In the genomic region with DNA sequence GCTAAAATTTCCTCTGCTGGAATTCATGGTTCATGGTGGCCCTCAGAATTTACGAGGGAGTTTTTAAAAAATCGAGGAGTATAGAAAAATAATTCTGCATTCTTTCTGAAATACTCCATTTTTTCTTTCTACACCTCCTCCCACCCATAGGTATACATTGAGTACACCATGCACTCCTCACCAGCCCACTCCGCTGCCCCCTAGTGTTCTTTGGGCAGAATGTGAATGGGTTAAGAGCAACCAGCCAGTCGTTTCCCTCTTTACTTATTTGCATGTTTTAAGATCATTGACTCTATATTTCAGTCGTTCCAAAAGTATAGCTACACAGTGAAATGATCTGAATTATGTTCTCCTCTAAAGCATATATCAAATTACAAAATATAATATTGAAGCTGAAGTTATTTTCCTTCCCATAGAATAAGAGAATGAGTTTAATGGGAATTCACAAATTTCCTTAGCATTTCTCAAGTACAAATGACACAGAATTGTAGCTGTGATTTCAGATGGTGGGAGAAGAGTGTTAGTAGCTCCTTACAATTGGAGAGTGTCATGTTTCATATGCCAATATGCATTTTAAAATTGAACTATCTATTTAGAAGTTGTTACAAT, we compare ENCODE assay signal across 8 cellular contexts.
DNase-seq lines count a peak whose midpoint lies in the region; ATAC-seq and TF ChIP-seq lines count a peak whose summit lies in the region.

No MANE protein-coding gene starts in this region.

- ATAC-seq in GM18907 (IDR thresholded peaks at IDR 0.05; ENCODE audit: unreplicated experiment), result peak; percentile 57
- ATAC-seq in gastrocnemius medialis, result no peak

- no peak overlapping the region for H2AFZ ChIP-seq in SK-N-SH (ENCODE audit: low read depth)
- no peak overlapping the region for H2AFZ ChIP-seq in hepatocyte

- H3K36me3 ChIP-seq in SK-N-SH (replicated peaks in 1 of 2; ENCODE audit: control insufficient read depth in 1 of 2, insufficient read depth in 2 of 2, low read length in 1 of 2) (no peaks in the 10 kb centered on the region), hepatocyte (replicated peaks; ENCODE audit: insufficient read depth, low read depth) (no peaks in the 10 kb centered on the region), ascending aorta (no peaks in the 10 kb centered on the region), gastrocnemius medialis (no peaks in the 10 kb centered on the region)

- DNase-seq in KBM-7 (peak; percentile 28), SK-N-SH (peak; percentile 35), hepatocyte (ENCODE audit: low spot score) (peak; percentile 51), ascending aorta (ENCODE audit: low spot score in 2 of 2) (no peak), gastrocnemius medialis (no peak)
- DNase-seq in activated naive CD4-positive, alpha-beta T cell treated with anti-CD3 and anti-CD28 coated beads, Interleukin-2, amount 10 ng/mL, durations not matched to agents 7 days and 5 days, result no peak

- H3K9me2 ChIP-seq in SK-N-SH (no peaks in the 10 kb centered on the region), hepatocyte (replicated peaks; ENCODE audit: insufficient read depth) (no peaks in the 10 kb centered on the region)

- H3K27me3 Mint-ChIP-seq in activated naive CD4-positive, alpha-beta T cell treated with anti-CD3 and anti-CD28 coated beads, Interleukin-2, amount 10 ng/mL, durations not matched to agents 7 days and 5 days, result no peaks in the 10 kb centered on the region

- in situ Hi-C loops in KBM-7 (cut with MboI; ENCODE audit: low pct_unique_long_range_greater_than_20kb, low sequenced_read_pairs) (no loop called here), gastrocnemius medialis (cut with MboI; ENCODE audit: low sequenced_read_pairs in 4 of 4) (no loop called here)

- H3K4me3 ChIP-seq in SK-N-SH (ENCODE audit: low read depth in 2 of 2, low read length in 1 of 2) (no peak overlapping the region), hepatocyte (no peak overlapping the region), ascending aorta (no peak overlapping the region), gastrocnemius medialis (no peak overlapping the region)

- CTCF ChIA-PET in SK-N-SH (lab: Yijun Ruan, JAX), result interaction anchor here (0.8 to 2.3 kb wide), 10 partner anchors 9 to 1286 kb away, joined by 3 to 14 read pairs (median 8); no protein-coding TSS in a partner anchor
- CTCF ChIA-PET in activated naive CD4-positive, alpha-beta T cell treated with anti-CD3 and anti-CD28 coated beads, Interleukin-2, amount 10 ng/mL, durations not matched to agents 7 days and 5 days (lab: Charles Lee), result interaction anchor here (0.8 kb wide), 1 partner anchor 42 kb away, joined by 3 read pairs; no protein-coding TSS in a partner anchor

- no peak overlapping the region for H3K4me2 ChIP-seq in SK-N-SH
- no peak overlapping the region for H3K4me2 ChIP-seq in hepatocyte

- no peak overlapping the region for H3K27ac ChIP-seq in C4-2B
- H3K27ac ChIP-seq in SK-N-SH (ENCODE audit: low read depth in 2 of 2, low read length in 1 of 2), result no peak overlapping the region
- no peak overlapping the region for H3K27ac ChIP-seq in hepatocyte
- H3K27ac ChIP-seq in ascending aorta, result no peak overlapping the region
- no peak overlapping the region for H3K27ac ChIP-seq in gastrocnemius medialis

- no peaks in the 10 kb centered on the region for H3K36me3 Mint-ChIP-seq in activated naive CD4-positive, alpha-beta T cell treated with anti-CD3 and anti-CD28 coated beads, Interleukin-2, amount 10 ng/mL, durations not matched to agents 7 days and 5 days

- H3K79me2 ChIP-seq in SK-N-SH (ENCODE audit: insufficient read depth) (no peaks in the 10 kb centered on the region), hepatocyte (no peaks in the 10 kb centered on the region)

- H3K4me1 ChIP-seq in SK-N-SH (ENCODE audit: control insufficient read depth in 1 of 2, insufficient read depth in 2 of 2, low read depth in 1 of 2, low read length in 1 of 2) (no peaks in the 10 kb centered on the region), hepatocyte (ENCODE audit: insufficient read depth) (no peaks in the 10 kb centered on the region), ascending aorta (no peaks in the 10 kb centered on the region), gastrocnemius medialis (no peaks in the 10 kb centered on the region)

- H3K9ac ChIP-seq in SK-N-SH, result no peak overlapping the region

- intact Hi-C loops in ascending aorta (cut with DNase I), result no loop called here
- intact Hi-C loops in gastrocnemius medialis (cut with DNase I; ENCODE audit: low total_unique reads), result loop anchor here (5.0 kb wide), 2 partner anchors 161 to 431 kb away; no protein-coding TSS in a partner anchor

- H3K4me3 Mint-ChIP-seq in activated naive CD4-positive, alpha-beta T cell treated with anti-CD3 and anti-CD28 coated beads, Interleukin-2, amount 10 ng/mL, durations not matched to agents 7 days and 5 days, result no peak overlapping the region

- no peaks in the 10 kb centered on the region for H3K9me3 Mint-ChIP-seq in activated naive CD4-positive, alpha-beta T cell treated with anti-CD3 and anti-CD28 coated beads, Interleukin-2, amount 10 ng/mL, durations not matched to agents 7 days and 5 days

- H4K20me1 ChIP-seq in SK-N-SH (ENCODE audit: insufficient read depth) (no peaks in the 10 kb centered on the region), hepatocyte (ENCODE audit: insufficient read depth, poor library complexity, severe bottlenecking) (no peaks in the 10 kb centered on the region)

- POLR2A ChIA-PET in SK-N-SH (lab: Yijun Ruan, JAX), result no interaction called here

- no peaks in the 10 kb centered on the region for H3F3A ChIP-seq in SK-N-SH (replicated peaks; ENCODE audit: insufficient read depth)

- no peak for TF ChIP-seq POLR2A in gastrocnemius medialis (IDR thresholded peaks at IDR 0.05)

- H3K27me3 ChIP-seq in SK-N-SH (ENCODE audit: insufficient read depth), result no peaks in the 10 kb centered on the region
- no peaks in the 10 kb centered on the region for H3K27me3 ChIP-seq in hepatocyte
- H3K27me3 ChIP-seq in ascending aorta, result no peaks in the 10 kb centered on the region
- no peaks in the 10 kb centered on the region for H3K27me3 ChIP-seq in gastrocnemius medialis

- TF ChIP-seq CTCF in C4-2B (conservative IDR thresholded peaks at IDR 0.05) (peak; percentile 81), SK-N-SH (IDR thresholded peaks at IDR 0.05) (peak; percentile 57), hepatocyte (IDR thresholded peaks at IDR 0.05; ENCODE audit: poor library complexity) (peak; percentile 44), ascending aorta (IDR thresholded peaks at IDR 0.05) (no peak), gastrocnemius medialis (IDR thresholded peaks at IDR 0.05 in 4 of 5, conservative IDR thresholded peaks at IDR 0.05 in 1 of 5) (peak in 1 of 5 experiments; percentile 18)

- no peaks in the 10 kb centered on the region for H3K9me3 ChIP-seq in SK-N-SH
- H3K9me3 ChIP-seq in hepatocyte (ENCODE audit: low read depth), result no peaks in the 10 kb centered on the region
- no peaks in the 10 kb centered on the region for H3K9me3 ChIP-seq in ascending aorta
- H3K9me3 ChIP-seq in gastrocnemius medialis, result no peaks in the 10 kb centered on the region

- no peak for TF ChIP-seq EP300 in SK-N-SH (IDR thresholded peaks at IDR 0.05; ENCODE audit: borderline replicate concordance in 1 of 2, low read depth in 1 of 2, low read length in 1 of 2)

- WGBS in SK-N-SH (ENCODE audit: low lambda C conversion rate), result 4% methylated on average over 5 of the region's 5 CpGs
- WGBS in hepatocyte (ENCODE audit: low lambda C conversion rate, missing lambda C conversion rate), result 30% methylated on average over 5 of the region's 5 CpGs

- no peaks in the 10 kb centered on the region for H3K4me1 Mint-ChIP-seq in activated naive CD4-positive, alpha-beta T cell treated with anti-CD3 and anti-CD28 coated beads, Interleukin-2, amount 10 ng/mL, durations not matched to agents 7 days and 5 days

- H3K27ac Mint-ChIP-seq in activated naive CD4-positive, alpha-beta T cell treated with anti-CD3 and anti-CD28 coated beads, Interleukin-2, amount 10 ng/mL, durations not matched to agents 7 days and 5 days, result no peak overlapping the region

- TF ChIP-seq RAD21 in SK-N-SH (IDR thresholded peaks at IDR 0.05; ENCODE audit: low read length), result peak; percentile 60

TF ChIP-seq in SK-N-SH, 30 proteins besides CTCF, POLR2A, EP300 and RAD21:
- TF ChIP-seq SMC3 (IDR thresholded peaks at IDR 0.05; ENCODE audit: low read depth, low read length) (peak; percentile 60), MXI1 (IDR thresholded peaks at IDR 0.05; ENCODE audit: low read depth, low read length) (no peak), YY1 (IDR thresholded peaks at IDR 0.05; ENCODE audit: low read depth) (no peak)

Comparison
In these comparisons a context has a peak if more than half of its experiments do, and no peak if none do; other contexts are left out.
1. CTCF ChIP-seq: peak in C4-2B (single experiment), SK-N-SH (single experiment) and hepatocyte (single experiment); none in ascending aorta (0 of 3).
2. DNase-seq: peak in KBM-7 (single experiment), SK-N-SH (single experiment) and hepatocyte (single experiment); none in ascending aorta (0 of 2), gastrocnemius medialis (0 of 2) and activated naive CD4-positive, alpha-beta T cell treated with anti-CD3 and anti-CD28 coated beads, Interleukin-2, amount 10 ng/mL, durations not matched to agents 7 days and 5 days (single experiment).